In the genomic region with DNA sequence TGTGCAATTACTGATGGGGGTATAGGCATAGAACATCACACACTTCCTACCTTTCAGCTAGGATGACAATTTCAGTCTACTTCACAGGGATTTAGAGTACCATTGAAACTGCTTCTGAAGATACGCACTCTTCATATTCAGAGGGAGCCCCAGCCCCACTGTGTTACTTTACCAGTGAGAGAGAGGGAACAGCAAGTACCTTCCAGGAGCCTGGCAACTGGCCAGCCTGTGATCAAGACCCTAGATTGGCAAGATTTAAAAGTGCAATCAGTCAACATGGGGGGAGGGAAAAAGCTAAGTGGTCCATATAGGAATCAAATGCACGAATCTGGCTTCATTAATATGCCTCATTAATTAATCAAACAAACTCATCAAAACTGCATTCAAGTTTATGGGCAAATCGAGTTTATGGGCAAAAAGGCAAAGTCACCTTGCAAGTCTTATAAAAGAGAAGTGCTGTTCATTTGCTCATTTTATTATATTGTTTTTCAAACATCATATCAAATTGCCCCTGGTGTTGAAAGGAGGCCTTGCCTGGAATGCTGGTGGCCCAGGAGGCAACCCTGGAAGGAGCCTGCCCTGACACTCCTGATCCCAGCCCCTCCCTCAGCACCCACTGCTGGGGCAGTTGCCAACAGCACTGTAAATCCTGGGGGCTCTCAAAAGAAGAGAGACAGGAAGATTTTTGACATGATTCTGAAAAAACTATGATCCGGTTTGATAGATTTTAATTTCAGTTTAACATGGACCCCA, we compare ENCODE assay signal across 15 cellular contexts.
DNase-seq lines count a peak whose midpoint lies in the region; TF ChIP-seq lines count a peak whose summit lies in the region.
"Had no signal": no experiment of that assay in that cellular context is flagged by ENCODE, and none has a peak within 500 bp of the region (broad histone marks: within the 10 kb centered on the region; RNA-seq: fewer than 3 reads in every experiment).

No MANE protein-coding gene starts in this region.

- H3K27ac Mint-ChIP-seq in type B pancreatic cell, result no peak overlapping the region
- H3K27ac Mint-ChIP-seq: CD4-positive, CD25-positive, alpha-beta regulatory T cell; GM23338; T-cell had no signal

- DNase-seq in NCI-H748 (lab: John Stamatoyannopoulos, UW; ENCODE audit: unreplicated experiment) (peak; percentile 21), NCI-H748 treated with DMSO at 0.1 percent for 48 hours (lab: John Stamatoyannopoulos, UW) (no peak), NCI-H1417 (lab: John Stamatoyannopoulos, UW) (peak; percentile 58 to 87 (median 58)), colonic mucosa (peak; percentile 24), mucosa of gallbladder (ENCODE audit: low spot score) (no peak), dedifferentiated amniotic fluid mesenchymal stem cell (ENCODE audit: extremely low spot score) (no peak), type B pancreatic cell (ENCODE audit: extremely low spot score, unreplicated experiment) (no peak)
- DNase-seq: CD4-positive, CD25-positive, alpha-beta regulatory T cell; GF-D8; KBM-7; NCI-H1436; NCI-H2107; PC-9; T-cell had no signal

- no peak overlapping the region for H3K9ac ChIP-seq in colonic mucosa (ENCODE audit: low read depth in 2 of 2, low read length in 2 of 2)

- H3K36me3 Mint-ChIP-seq in type B pancreatic cell, result no peaks in the 10 kb centered on the region
- H3K36me3 Mint-ChIP-seq: CD4-positive, CD25-positive, alpha-beta regulatory T cell; T-cell had no signal

- H3K4me1 Mint-ChIP-seq in type B pancreatic cell (ENCODE audit: unreplicated experiment), result peaks cover 22% of the 10 kb centered on the region
- H3K4me1 Mint-ChIP-seq: T-cell had no signal

- no peaks in the 10 kb centered on the region for H3K4me1 ChIP-seq in colonic mucosa

- intact Hi-C loops in colonic mucosa (cut with DNase I), result no loop called here

- H3K4me3 Mint-ChIP-seq in type B pancreatic cell, result no peak overlapping the region
- H3K4me3 Mint-ChIP-seq: CD4-positive, CD25-positive, alpha-beta regulatory T cell; GM23338; T-cell had no signal

- no peak overlapping the region for H3K27ac ChIP-seq in colonic mucosa
- H3K27ac ChIP-seq: PC-9 had no signal

- H3K9me3 ChIP-seq in colonic mucosa, result no peaks in the 10 kb centered on the region

- no peaks in the 10 kb centered on the region for H3K36me3 ChIP-seq in colonic mucosa

- H3K4me3 ChIP-seq in colonic mucosa, result no peak overlapping the region
- H3K4me3 ChIP-seq: GM23338, PC-9 had no signal

- no peaks in the 10 kb centered on the region for H3K27me3 ChIP-seq in colonic mucosa

- TF ChIP-seq CTCF in colonic mucosa (IDR thresholded peaks at IDR 0.05) (no peak), type B pancreatic cell (conservative IDR thresholded peaks at IDR 0.05) (no peak)

- no peaks in the 10 kb centered on the region for H3K9me3 Mint-ChIP-seq in type B pancreatic cell
- H3K9me3 Mint-ChIP-seq: GM23338, T-cell had no signal

- no peaks in the 10 kb centered on the region for H3K27me3 Mint-ChIP-seq in type B pancreatic cell

Comparison
In these comparisons a context has a peak if more than half of its experiments do, and no peak if none do; other contexts are left out.
1. DNase-seq: peak in NCI-H748 (single experiment), NCI-H1417 (3 of 3) and colonic mucosa (single experiment); none in NCI-H748 treated with DMSO at 0.1 percent for 48 hours (single experiment), mucosa of gallbladder (single experiment), dedifferentiated amniotic fluid mesenchymal stem cell (single experiment) and type B pancreatic cell (single experiment).